ENCODE assay signal across 8 cellular contexts in the genomic region with DNA sequence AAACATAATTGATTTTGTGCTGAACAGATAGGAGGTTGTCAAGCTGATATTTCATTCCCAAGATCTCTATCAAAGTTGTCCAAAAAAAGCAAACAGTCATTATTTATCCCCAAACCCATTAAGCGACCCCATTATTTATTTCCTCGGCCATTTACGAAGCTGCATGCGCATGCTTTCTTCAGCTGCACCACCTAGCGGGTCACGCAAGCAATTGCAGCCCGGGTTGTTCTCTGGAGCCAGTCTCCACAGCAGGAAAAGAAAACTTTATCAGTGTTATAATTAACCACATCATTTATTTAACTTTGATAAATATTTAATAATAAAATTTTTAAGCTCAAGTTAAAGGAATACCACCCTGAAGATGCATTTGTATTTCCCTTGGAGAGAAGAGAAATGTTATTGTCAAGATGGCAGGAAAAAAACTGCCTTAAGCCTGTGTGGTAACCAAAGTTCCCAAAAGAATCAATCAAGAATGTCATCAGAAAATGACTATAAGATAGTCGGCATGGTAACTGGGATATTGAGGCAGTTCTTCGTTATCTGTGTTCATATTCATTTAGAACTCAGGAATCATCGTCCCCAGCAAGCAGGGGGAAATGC.
DNase-seq lines count a peak whose midpoint lies in the region; ATAC-seq and TF ChIP-seq lines count a peak whose summit lies in the region.

No MANE protein-coding gene starts in this region.

- H3K27ac ChIP-seq in Karpas-422 (ENCODE audit: low read length) = no peak overlapping the region
- H3K27ac ChIP-seq in mammary epithelial cell (ENCODE audit: insufficient read depth, low read depth, low read length) = no peak overlapping the region

- H3K9me3 ChIP-seq in Karpas-422 (ENCODE audit: low read length) = no peaks in the 10 kb centered on the region
- H3K9me3 ChIP-seq in mammary epithelial cell (replicated peaks; ENCODE audit: insufficient read depth, low read length) = no peaks in the 10 kb centered on the region

- 8% methylated on average over 10 of the region's 10 CpGs for WGBS in mammary epithelial cell (ENCODE audit: low coverage, missing lambda C conversion rate)

- H3K9ac ChIP-seq in Karpas-422 (ENCODE audit: low read length) = no peak overlapping the region
- H3K9ac ChIP-seq in mammary epithelial cell (ENCODE audit: insufficient read depth, low read length) = no peak overlapping the region

- CTCF ChIA-PET in mammary epithelial cell (lab: Charles Lee; ENCODE audit: low non-redundant PET) = interaction anchor here (0.5 to 0.7 kb wide), 3 partner anchors 196 to 401 kb away, joined by 4 to 5 read pairs (median 4); no protein-coding TSS in a partner anchor

- H2AFZ ChIP-seq in Karpas-422 (ENCODE audit: low read length) = no peak overlapping the region
- peak overlapping the region; percentile 51 for H2AFZ ChIP-seq in mammary epithelial cell (ENCODE audit: low read depth, low read length)

- H3K36me3 ChIP-seq in Karpas-422 (ENCODE audit: insufficient read depth, low read length) = no peaks in the 10 kb centered on the region
- H3K36me3 ChIP-seq in mammary epithelial cell (ENCODE audit: insufficient read depth, low read length) = no peaks in the 10 kb centered on the region

- H3K27me3 ChIP-seq in Karpas-422 (ENCODE audit: low read length) (no peaks in the 10 kb centered on the region), mammary epithelial cell (ENCODE audit: insufficient read depth, low read length) (no peaks in the 10 kb centered on the region)

- no peaks in the 10 kb centered on the region for H3K4me1 ChIP-seq in Karpas-422 (ENCODE audit: low read length)
- H3K4me1 ChIP-seq in mammary epithelial cell (ENCODE audit: insufficient read depth, low read length) = no peaks in the 10 kb centered on the region

- no TSS peak for BruUV-seq in mammary epithelial cell (replicated peaks; lab: Mats Ljungman, UMichigan)

- H3K9me2 ChIP-seq in Karpas-422 (replicated peaks; ENCODE audit: insufficient read depth, low read length) = no peaks in the 10 kb centered on the region

- intact Hi-C loops in mammary epithelial cell (cut with micrococcal nuclease) = loop anchor here (1.0 to 10.0 kb wide), 6 partner anchors 158 to 1081 kb away; no protein-coding TSS in a partner anchor

- H3K4me3 ChIP-seq in Karpas-422 (ENCODE audit: low read length) = no peak overlapping the region
- no peak overlapping the region for H3K4me3 ChIP-seq in mammary epithelial cell (replicated peaks in 1 of 3; ENCODE audit: insufficient read depth in 1 of 3, low read depth in 2 of 3, low read length in 3 of 3)

- peak; percentile 98 to 99 for TF ChIP-seq CTCF in mammary epithelial cell (conservative IDR thresholded peaks at IDR 0.05 in 1 of 2, IDR thresholded peaks at IDR 0.05 in 1 of 2; ENCODE audit: extremely low read depth in 1 of 2, insufficient read depth in 1 of 2, low read depth in 1 of 2, low read length in 2 of 2)

- H4K20me1 ChIP-seq in Karpas-422 (ENCODE audit: insufficient read depth, low read depth, low read length) (no peaks in the 10 kb centered on the region), mammary epithelial cell (ENCODE audit: insufficient read depth, low read length) (no peaks in the 10 kb centered on the region)

- peak; percentile 72 for DNase-seq in DMS 273 (lab: John Stamatoyannopoulos, UW; ENCODE audit: unreplicated experiment)
- DNase-seq in DMS 273 treated with DMSO at 0.1 percent for 48 hours (lab: John Stamatoyannopoulos, UW) = no peak
- DNase-seq in Karpas-422 = peak; percentile 83
- DNase-seq in T-helper 9 cell = peak; percentile 6
- DNase-seq in mammary epithelial cell = peak; percentile 14
- DNase-seq in kidney tubule cell (ENCODE audit: low spot score) = peak; percentile 49
- DNase-seq in stimulated activated CD8-positive, alpha-beta memory T cell treated with anti-CD3 and anti-CD28 coated beads, Interleukin-12 subunit alpha, Interleukin-12 subunit beta, amount 100 ng/mL, for 1 hour (ENCODE audit: low read depth) = peak; percentile 12

- H3K79me2 ChIP-seq in Karpas-422 (ENCODE audit: low read length) = no peaks in the 10 kb centered on the region
- no peaks in the 10 kb centered on the region for H3K79me2 ChIP-seq in mammary epithelial cell (ENCODE audit: insufficient read depth, low read length)

- H3K4me2 ChIP-seq in Karpas-422 (ENCODE audit: low read depth, low read length, poor library complexity, severe bottlenecking) (no peak overlapping the region), mammary epithelial cell (ENCODE audit: insufficient read depth, low read depth, low read length) (peak overlapping the region; percentile 57)

- in situ Hi-C loops in mammary epithelial cell (cut with MboI; ENCODE audit: low sequenced_read_pairs in 2 of 2) = no loop called here

- dilution Hi-C loops in mammary epithelial cell (cut with HindIII; ENCODE audit: low sequenced_read_pairs) = no loop called here

- ATAC-seq in GM21717 (IDR thresholded peaks at IDR 0.05; ENCODE audit: unreplicated experiment) = peak; percentile 83
